ENCODE assay signal across 9 cellular contexts in genomic region chr17:79852748-79853147, GRCh38. TPM values are rescaled to one million over a fixed set of nuclear protein-coding genes. Genes with fewer than 3 reads are reported as not detected.
A peak's percentile ranks its signal among the peaks of the same experiment; 100 is the strongest.
DNase-seq lines count a peak whose midpoint lies in the region; ATAC-seq and TF ChIP-seq lines count a peak whose summit lies in the region.
"Had no signal": no experiment of that assay in that cellular context is flagged by ENCODE, and none has a peak within 500 bp of the region (broad histone marks: within the 10 kb centered on the region; RNA-seq: fewer than 3 reads in every experiment).

No MANE protein-coding gene starts in this region.

- H3K9ac ChIP-seq in endodermal cell (ENCODE audit: extremely low read depth, low read length, poor library complexity, severe bottlenecking) = no peak overlapping the region

- 13% methylated on average over 5 of the region's 5 CpGs for WGBS in thymus
- WGBS in endodermal cell (ENCODE audit: insufficient coverage in 1 of 2, insufficient read length in 1 of 2), 2 experiments = 84 to 94% methylated on average over 5 of the region's 5 CpGs

- H3K27me3 ChIP-seq in thymus (ENCODE audit: control insufficient read depth, insufficient read depth) (peaks cover 6% of the 10 kb centered on the region), endodermal cell (ENCODE audit: control insufficient read depth, insufficient read depth, low read length, poor library complexity, severe bottlenecking) (peaks cover 18% of the 10 kb centered on the region)

- no peak for ATAC-seq in activated T-cell treated with anti-CD3 and anti-CD28 coated beads, Interleukin-2, amount 50 U/mL, for 4 hours
- ATAC-seq in GM21723 (IDR thresholded peaks at IDR 0.05; ENCODE audit: unreplicated experiment) = no peak

- no peaks in the 10 kb centered on the region for H3K9me3 Mint-ChIP-seq in activated T-cell treated with anti-CD3 and anti-CD28 coated beads, Interleukin-2, amount 50 U/mL, for 4 hours
- H3K9me3 Mint-ChIP-seq in T-helper 2 cell treated with Interferon-gamma antibody and Interleukin-4, amounts not matched to agents 5 μg/mL and 100 μg/mL, for 36 hours = no peaks in the 10 kb centered on the region
- H3K9me3 Mint-ChIP-seq in endodermal cell = no peaks in the 10 kb centered on the region

- H3K4me3 Mint-ChIP-seq in activated T-cell treated with anti-CD3 and anti-CD28 coated beads, Interleukin-2, amount 50 U/mL, for 4 hours = peak overlapping the region; percentile 49
- H3K4me3 Mint-ChIP-seq in T-helper 2 cell treated with Interferon-gamma antibody and Interleukin-4, amounts not matched to agents 5 μg/mL and 100 μg/mL, for 36 hours = peak overlapping the region; percentile 65
- no peak overlapping the region for H3K4me3 Mint-ChIP-seq in endodermal cell

- peaks cover 13% of the 10 kb centered on the region for H3K27me3 Mint-ChIP-seq in activated T-cell treated with anti-CD3 and anti-CD28 coated beads, Interleukin-2, amount 50 U/mL, for 4 hours (ENCODE audit: low read depth)
- peaks cover 11% of the 10 kb centered on the region for H3K27me3 Mint-ChIP-seq in T-helper 2 cell treated with Interferon-gamma antibody and Interleukin-4, amounts not matched to agents 5 μg/mL and 100 μg/mL, for 36 hours (ENCODE audit: low read depth)
- peaks cover 33% of the 10 kb centered on the region for H3K27me3 Mint-ChIP-seq in endodermal cell (ENCODE audit: insufficient read depth)

- no peak overlapping the region for H3K27ac ChIP-seq in thymus (ENCODE audit: low read depth)
- H3K27ac ChIP-seq in endodermal cell (ENCODE audit: low read depth, low read length) = no peak overlapping the region

- peak overlapping the region; percentile 61 for H3K27ac Mint-ChIP-seq in T-helper 2 cell treated with Interferon-gamma antibody and Interleukin-4, amounts not matched to agents 5 μg/mL and 100 μg/mL, for 36 hours
- H3K27ac Mint-ChIP-seq in endodermal cell = no peak overlapping the region

- no peak for DNase-seq in activated T-cell treated with anti-CD3 and anti-CD28 coated beads, Interleukin-2, amount 50 U/mL, for 4 hours
- no peak for DNase-seq in activated T-cell treated with anti-CD3 and anti-CD28 coated beads, Interleukin-2, amount 50 U/mL, for 1 hour
- DNase-seq in T-helper 2 cell treated with Interferon-gamma antibody and Interleukin-4, amounts not matched to agents 5 μg/mL and 100 μg/mL, for 36 hours (ENCODE audit: low spot score) = no peak
- DNase-seq in fibroblast of the aortic adventitia (ENCODE audit: low read depth) (peak; percentile 69), endodermal cell (no peak), midbrain (lab: John Stamatoyannopoulos, UW) (no peak)
- DNase-seq: heart right ventricle had no signal

- no peaks in the 10 kb centered on the region for H3K9me3 ChIP-seq in thymus (ENCODE audit: control insufficient read depth)
- no peaks in the 10 kb centered on the region for H3K9me3 ChIP-seq in endodermal cell (ENCODE audit: control insufficient read depth, low read length)
- H3K9me3 ChIP-seq: heart right ventricle had no signal

- no peaks in the 10 kb centered on the region for H3K36me3 Mint-ChIP-seq in activated T-cell treated with anti-CD3 and anti-CD28 coated beads, Interleukin-2, amount 50 U/mL, for 4 hours (ENCODE audit: insufficient read depth)
- no peaks in the 10 kb centered on the region for H3K36me3 Mint-ChIP-seq in T-helper 2 cell treated with Interferon-gamma antibody and Interleukin-4, amounts not matched to agents 5 μg/mL and 100 μg/mL, for 36 hours (ENCODE audit: low read depth)
- H3K36me3 Mint-ChIP-seq in endodermal cell (ENCODE audit: low read depth) = no peaks in the 10 kb centered on the region

- no peak for TF ChIP-seq CTCF in fibroblast of the aortic adventitia (IDR thresholded peaks at IDR 0.05; ENCODE audit: insufficient read depth, low read length)
- no peak for TF ChIP-seq CTCF in endodermal cell (conservative IDR thresholded peaks at IDR 0.05)

- H3K4me3 ChIP-seq in fibroblast of the aortic adventitia (ENCODE audit: low read depth, low read length) (peak overlapping the region; percentile 49), thymus (ENCODE audit: low read length) (peak overlapping the region; percentile 30), endodermal cell (ENCODE audit: low read length) (no peak overlapping the region)

- no peaks in the 10 kb centered on the region for H3K36me3 ChIP-seq in thymus (ENCODE audit: control insufficient read depth, insufficient read depth)
- no peaks in the 10 kb centered on the region for H3K36me3 ChIP-seq in endodermal cell (ENCODE audit: control insufficient read depth, insufficient read depth, low read length)
- H3K36me3 ChIP-seq: heart right ventricle had no signal

- H3K4me1 Mint-ChIP-seq in activated T-cell treated with anti-CD3 and anti-CD28 coated beads, Interleukin-2, amount 50 U/mL, for 4 hours (ENCODE audit: low read depth) = peaks cover 4% of the 10 kb centered on the region
- peaks cover 2% of the 10 kb centered on the region for H3K4me1 Mint-ChIP-seq in T-helper 2 cell treated with Interferon-gamma antibody and Interleukin-4, amounts not matched to agents 5 μg/mL and 100 μg/mL, for 36 hours (ENCODE audit: low read depth)
- peaks cover 2% of the 10 kb centered on the region for H3K4me1 Mint-ChIP-seq in endodermal cell

- H3K4me1 ChIP-seq in thymus (ENCODE audit: control insufficient read depth, insufficient read depth, low read length) = peaks cover 2% of the 10 kb centered on the region
- H3K4me1 ChIP-seq in endodermal cell (ENCODE audit: control insufficient read depth, insufficient read depth, low read length) = no peaks in the 10 kb centered on the region

RNA-seq across cellular contexts. Expression of gene CBX4, which starts 13.5 kb away (rescaled TPM):
- total RNA-seq in activated T-cell treated with anti-CD3 and anti-CD28 coated beads, Interleukin-2, amount 50 U/mL, for 4 hours = 10 to 100 TPM; 15.3 to 16.4 (median 15.3) TPM
- 8.3 and 12.8 TPM in 2 replicates for total RNA-seq in fibroblast of the aortic adventitia (ENCODE audit: low replicate concordance)
- polyA plus RNA-seq in thymus = 32.1 TPM
- total RNA-seq in endodermal cell = 1 to 10 TPM; 4.2 to 4.9 TPM
- polyA plus RNA-seq in endodermal cell (2013, experiment 1 of 2) = 14.4 TPM
- 9.6 TPM for polyA plus RNA-seq in endodermal cell (2013, experiment 2 of 2)

RNA-seq across cellular contexts. Expression of gene CBX8, which starts 55.9 kb away (rescaled TPM):
- total RNA-seq in activated T-cell treated with anti-CD3 and anti-CD28 coated beads, Interleukin-2, amount 50 U/mL, for 4 hours = 1 to 10 TPM; 1.7 to 4.3 (median 3.1) TPM
- total RNA-seq in fibroblast of the aortic adventitia (ENCODE audit: low replicate concordance) = 1.5 and 1.7 TPM in 2 replicates
- 12.8 TPM for polyA plus RNA-seq in thymus
- 1 to 10 TPM; 5.4 to 5.6 TPM for total RNA-seq in endodermal cell
- polyA plus RNA-seq in endodermal cell (2013, experiment 1 of 2) = 11.0 TPM
- polyA plus RNA-seq in endodermal cell (2013, experiment 2 of 2) = 8.7 TPM
